Comparison of ENCODE assay signal across 19 cellular contexts in the genomic region with DNA sequence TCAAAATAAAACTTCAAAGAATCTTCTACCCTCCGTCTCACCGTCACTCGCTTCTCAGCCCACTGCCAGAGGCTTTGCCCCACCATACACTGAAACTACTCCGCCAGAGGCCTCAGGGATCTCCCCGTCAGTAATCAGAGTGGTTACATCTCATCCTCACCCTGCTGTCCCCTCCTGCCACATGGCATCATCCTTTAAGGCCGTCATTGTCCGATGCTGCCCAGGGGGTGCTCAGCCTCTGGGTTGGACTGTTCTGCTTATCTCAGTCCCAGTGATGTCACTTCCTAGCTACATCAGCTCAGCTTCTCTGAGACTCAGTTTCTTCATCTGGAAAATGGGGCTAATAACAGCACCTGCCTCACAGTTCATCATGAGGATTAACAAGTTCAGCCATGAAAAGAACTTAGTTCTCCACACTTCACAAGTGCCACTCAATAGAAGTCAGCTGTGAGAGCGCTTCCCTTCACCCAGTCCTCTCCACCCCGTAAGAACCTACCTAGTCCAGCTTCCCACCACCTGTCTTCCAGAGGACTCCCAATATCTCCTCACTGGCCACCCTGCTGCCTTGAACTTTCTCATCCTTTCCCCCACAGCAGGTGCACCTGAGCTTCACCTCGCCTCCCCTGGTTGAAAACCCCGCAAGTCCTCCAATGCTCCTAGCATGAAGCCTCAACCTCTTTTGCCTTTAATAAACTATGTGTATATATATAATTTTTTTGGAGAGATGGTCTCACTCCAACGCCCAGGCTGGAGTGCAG. TPM values are rescaled to one million over a fixed set of nuclear protein-coding genes. Genes with fewer than 3 reads are reported as not detected.
DNase-seq lines count a peak whose midpoint lies in the region; ATAC-seq, FAIRE-seq and TF ChIP-seq lines count a peak whose summit lies in the region.
"Had no signal": no experiment of that assay in that cellular context is flagged by ENCODE, and none has a peak within 500 bp of the region (broad histone marks: within the 10 kb centered on the region; RNA-seq: fewer than 3 reads in every experiment).

No MANE protein-coding gene starts in this region.

- peaks cover 0 to 3% of the 10 kb centered on the region in 2 donors for H3K27me3 Mint-ChIP-seq in natural killer cell treated with Interleukin-12 subunit alpha and Interleukin-12 subunit beta and Interleukin-15 and Interleukin-18, amount 100 ng/mL, for 72 hours
- peaks cover 5% of the 10 kb centered on the region for H3K27me3 Mint-ChIP-seq in MCF 10A (ENCODE audit: insufficient read depth, unreplicated experiment)

- no peak for TF ChIP-seq RAD21 in K562 (CRISPR knock-in tag; conservative IDR thresholded peaks at IDR 0.05 in 1 of 2, IDR thresholded peaks at IDR 0.05 in 1 of 2)

- no peak for TF ChIP-seq POLR2A in K562 (conservative IDR thresholded peaks at IDR 0.05)

- no peak for ATAC-seq in activated CD4-positive, CD25-positive, alpha-beta regulatory T cell treated with anti-CD3 and anti-CD28 coated beads, Interleukin-2, amount 50 U/mL, for 24 hours
- no peak for ATAC-seq in K562
- ATAC-seq in natural killer cell treated with Interleukin-12 subunit alpha and Interleukin-12 subunit beta and Interleukin-15 and Interleukin-18, amount 100 ng/mL, for 72 hours: no peak
- no peak for ATAC-seq in HG02763 (IDR thresholded peaks at IDR 0.05; ENCODE audit: unreplicated experiment)
- ATAC-seq: naive thymus-derived CD4-positive, alpha-beta T cell had no signal

- H3K4me1 Mint-ChIP-seq in natural killer cell treated with Interleukin-12 subunit alpha and Interleukin-12 subunit beta and Interleukin-15 and Interleukin-18, amount 100 ng/mL, for 72 hours (ENCODE audit: low read depth in 2 of 2): peaks cover 30 to 38% of the 10 kb centered on the region in 2 donors
- no peaks in the 10 kb centered on the region for H3K4me1 Mint-ChIP-seq in MCF 10A (ENCODE audit: insufficient read depth, unreplicated experiment)

- no peaks in the 10 kb centered on the region for H3K36me3 Mint-ChIP-seq in natural killer cell treated with Interleukin-12 subunit alpha and Interleukin-12 subunit beta and Interleukin-15 and Interleukin-18, amount 100 ng/mL, for 72 hours
- no peaks in the 10 kb centered on the region for H3K36me3 Mint-ChIP-seq in MCF 10A (ENCODE audit: insufficient read depth, unreplicated experiment)
- H3K36me3 Mint-ChIP-seq: naive thymus-derived CD4-positive, alpha-beta T cell had no signal

- no peaks in the 10 kb centered on the region for H3K79me2 ChIP-seq in K562 (ENCODE audit: control insufficient read depth, insufficient read depth, low read length)

- CTCF ChIA-PET in K562 (lab: Yijun Ruan, JAX; ENCODE audit: low intra/inter-chr PET ratio): no interaction called here
- CTCF ChIA-PET in MCF 10A (lab: Yijun Ruan, JAX): interaction anchor here (0.6 to 1.4 kb wide), 12 partner anchors 14 to 567 kb away, joined by 3 to 6 read pairs (median 3); no protein-coding TSS in a partner anchor

- WGBS in K562 (ENCODE audit: insufficient coverage, low coverage, missing lambda C conversion rate): 56% methylated on average over 12 of the region's 12 CpGs

- no peak overlapping the region for H3K4me3 Mint-ChIP-seq in natural killer cell treated with Interleukin-12 subunit alpha and Interleukin-12 subunit beta and Interleukin-15 and Interleukin-18, amount 100 ng/mL, for 72 hours
- no peak overlapping the region for H3K4me3 Mint-ChIP-seq in MCF 10A (ENCODE audit: unreplicated experiment)
- H3K4me3 Mint-ChIP-seq: naive thymus-derived CD4-positive, alpha-beta T cell had no signal

- no peak overlapping the region for H3K27ac ChIP-seq in K562 (ENCODE audit: extremely low read depth, low read depth, low read length)
- H3K27ac ChIP-seq: thoracic aorta had no signal

- H3K9me3 ChIP-seq in K562 (replicated peaks; ENCODE audit: control insufficient read depth, insufficient read depth, low read depth, low read length): no peaks in the 10 kb centered on the region
- H3K9me3 ChIP-seq: thoracic aorta had no signal

- H3K4me1 ChIP-seq in K562 (replicated peaks in 1 of 2; ENCODE audit: control insufficient read depth in 2 of 2, insufficient read depth in 2 of 2, low read length in 2 of 2): peaks cover 0 to 17% of the 10 kb centered on the region in 2 experiments; a peak in 2 of 5 replicates

- peak overlapping the region; percentile 3 to 26 for H3K27ac Mint-ChIP-seq in natural killer cell treated with Interleukin-12 subunit alpha and Interleukin-12 subunit beta and Interleukin-15 and Interleukin-18, amount 100 ng/mL, for 72 hours
- no peak overlapping the region for H3K27ac Mint-ChIP-seq in MCF 10A (ENCODE audit: low read depth, unreplicated experiment)

- in situ Hi-C loops in K562 (cut with MboI): loop anchor here (25.0 kb wide), 1 partner anchor 330 kb away; no protein-coding TSS in a partner anchor

- POLR2A ChIA-PET in K562 (lab: Yijun Ruan, JAX): interaction anchor here (0.6 to 0.9 kb wide), 4 partner anchors 14 to 445 kb away, joined by 3 to 5 read pairs (median 4); no protein-coding TSS in a partner anchor
- POLR2A ChIA-PET in MCF 10A (lab: Yijun Ruan, JAX): interaction anchor here (1.2 kb wide), 1 partner anchor 422 kb away, joined by 3 read pairs; no protein-coding TSS in a partner anchor

- no peaks in the 10 kb centered on the region for H4K20me1 ChIP-seq in K562 (replicated peaks; ENCODE audit: control insufficient read depth, insufficient read depth, low read length)

- no peaks in the 10 kb centered on the region for H3K9me1 ChIP-seq in K562 (ENCODE audit: control insufficient read depth, insufficient read depth, low read length)

- TF ChIP-seq CTCF in K562 (IDR thresholded peaks at IDR 0.05 in 2 of 3, conservative IDR thresholded peaks at IDR 0.05 in 1 of 3; ENCODE audit: insufficient read depth in 2 of 3, low read depth in 1 of 3, low read length in 3 of 3) (no peak), MCF 10A (IDR thresholded peaks at IDR 0.05; ENCODE audit: unreplicated experiment) (no peak)

- no peaks in the 10 kb centered on the region for H3K9me3 Mint-ChIP-seq in natural killer cell treated with Interleukin-12 subunit alpha and Interleukin-12 subunit beta and Interleukin-15 and Interleukin-18, amount 100 ng/mL, for 72 hours
- no peaks in the 10 kb centered on the region for H3K9me3 Mint-ChIP-seq in MCF 10A (ENCODE audit: unreplicated experiment)
- H3K9me3 Mint-ChIP-seq: naive thymus-derived CD4-positive, alpha-beta T cell had no signal

- no peak for FAIRE-seq in K562 (lab: Jason Lieb, UNC)
- FAIRE-seq: A204.1 had no signal

- no peak overlapping the region for H3K4me2 ChIP-seq in K562 (ENCODE audit: insufficient read depth, low read length)

- DNase-seq in activated CD4-positive, CD25-positive, alpha-beta regulatory T cell treated with anti-CD3 and anti-CD28 coated beads, Interleukin-2, amount 50 U/mL, for 72 hours: peak; percentile 28
- DNase-seq in H7 (peak; percentile 19), K562 (ENCODE audit: extremely low read depth in 1 of 4, low spot score in 3 of 4) (no peak), MCF 10A (ENCODE audit: unreplicated experiment) (no peak), GM19240 (ENCODE audit: insufficient read length, low spot score) (no peak)
- peak; percentile 60 for DNase-seq in natural killer cell treated with Interleukin-12 subunit alpha and Interleukin-12 subunit beta and Interleukin-15 and Interleukin-18, amount 100 ng/mL, for 72 hours (ENCODE audit: low spot score)
- DNase-seq: hypothalamus, Karpas-422, NCI-H146 had no signal

- BruUV-seq in K562 (replicated peaks; lab: Mats Ljungman, UMichigan) (no TSS peak), MCF 10A (replicated peaks; lab: Mats Ljungman, UMichigan) (no TSS peak)

- H3K36me3 ChIP-seq in H7 (replicated peaks; ENCODE audit: control insufficient read depth, insufficient read depth, low read length) (no peaks in the 10 kb centered on the region), K562 (ENCODE audit: control insufficient read depth, insufficient read depth, low read length) (no peaks in the 10 kb centered on the region)
- H3K36me3 ChIP-seq: thoracic aorta had no signal

- H3K27me3 ChIP-seq in H7 (ENCODE audit: control insufficient read depth, insufficient read depth, low read length) (no peaks in the 10 kb centered on the region), K562 (ENCODE audit: control insufficient read depth in 2 of 2, insufficient read depth in 2 of 2, low read length in 2 of 2) (peaks cover 3 to 16% of the 10 kb centered on the region in 2 experiments; a peak in 4 of 5 replicates)

- intact Hi-C loops in K562 (cut with micrococcal nuclease): no loop called here
- intact Hi-C loops in MCF 10A (cut with micrococcal nuclease): no loop called here

- H3K4me3 ChIP-seq in H7 (ENCODE audit: insufficient read depth, low read depth, low read length): no peak overlapping the region
- H3K4me3 ChIP-seq in K562: no peak overlapping the region
- H3K4me3 ChIP-seq: thoracic aorta had no signal

- H3K9ac ChIP-seq in K562 (ENCODE audit: insufficient read depth in 1 of 2, low read depth in 2 of 2, low read length in 2 of 2): no peak overlapping the region

- no peak for TF ChIP-seq EP300 in K562 (IDR thresholded peaks at IDR 0.05; ENCODE audit: low read length)

- H2AFZ ChIP-seq in K562 (ENCODE audit: low read depth, low read length): no peak overlapping the region

RNA-seq across cellular contexts. Expression of a gene that starts 2.8 kb away (rescaled TPM):
- not detected in 2 replicates for total RNA-seq in H7 (2014; rRNA removed; shearing (Covaris generic))
- not detected in 2 replicates for total RNA-seq in K562 (2011; cell fraction: chromatin; rRNA removed; ENCODE audit: low replicate concordance)
- total RNA-seq in K562 (2011; cell fraction: nucleolus; rRNA removed): not detected in 2 replicates
- not detected in 2 replicates for total RNA-seq in K562 (2011; cell fraction: nucleoplasm; rRNA removed)
- total RNA-seq in K562 (2014; rRNA removed) (not detected in 2 replicates), K562 (2014; rRNA removed; fragmentation: Illumina TruSeq; extraction: Trizol) (not detected in 2 replicates), K562 (2015; rRNA removed; fragmentation: Illumina TruSeq; extraction: Trizol) (not detected in 2 replicates), K562 (2021) (not detected in 2 replicates), MCF 10A (2022) (not detected in 2 replicates)
- polyA plus RNA-seq in K562 (2011; rRNA removed) (not detected in 2 replicates), K562 (2014; fragmentation: Illumina TruSeq; extraction: Trizol) (not detected in 2 replicates), K562 (2014; fragmentation: Nextera tagmentation; extraction: Ambion mirVana) (not detected), K562 (2014; rRNA removed) (not detected in 2 replicates)
- polyA plus RNA-seq in K562 (2011; cell fraction: cytosol; rRNA removed): not detected in 2 replicates
- not detected in 2 replicates for polyA plus RNA-seq in K562 (2011; cell fraction: nucleus; rRNA removed)
- 0.08 and 0.12 TPM in 2 replicates for polyA plus RNA-seq in K562 (2012)
- not detected in 2 replicates for polyA minus RNA-seq in K562 (2011; rRNA and poly(A)+ RNA removed)
- not detected in 2 replicates for polyA minus RNA-seq in K562 (2011; cell fraction: cytosol; rRNA and poly(A)+ RNA removed)
- not detected in 2 replicates for polyA minus RNA-seq in K562 (2011; cell fraction: nucleus; rRNA and poly(A)+ RNA removed)
- total RNA-seq in natural killer cell treated with Interleukin-12 subunit alpha and Interleukin-12 subunit beta and Interleukin-15 and Interleukin-18, amount 100 ng/mL, for 72 hours: under 1 TPM in 1 of 2 donors, not detected in 1; 0.36 TPM
- total RNA-seq: fibroblast of lung, G401, liver, NCI-H460, renal cortical epithelial cell, thoracic aorta had no signal
- polyA plus RNA-seq: fibroblast of lung; liver; naive thymus-derived CD4-positive, alpha-beta T cell had no signal

RNA-seq across cellular contexts. Expression of a gene that starts 15.9 kb away (rescaled TPM):
- not detected in 2 replicates for total RNA-seq in H7 (2014; rRNA removed; shearing (Covaris generic))
- total RNA-seq in K562 (2011; cell fraction: chromatin; rRNA removed; ENCODE audit: low replicate concordance): not detected in 2 replicates
- total RNA-seq in K562 (2011; cell fraction: nucleolus; rRNA removed): not detected in 2 replicates
- total RNA-seq in K562 (2011; cell fraction: nucleoplasm; rRNA removed): not detected in 2 replicates
- not detected in 2 replicates for total RNA-seq in K562 (2014; rRNA removed)
- not detected in 2 replicates for total RNA-seq in K562 (2014; rRNA removed; fragmentation: Illumina TruSeq; extraction: Trizol)
- 0.25 TPM in 1 of 2 replicates, not detected in the other for total RNA-seq in K562 (2015; rRNA removed; fragmentation: Illumina TruSeq; extraction: Trizol)
- 0.29 TPM in 1 of 2 replicates, not detected in the other for total RNA-seq in K562 (2021)
- not detected in 2 replicates for polyA plus RNA-seq in K562 (2011; rRNA removed)
- polyA plus RNA-seq in K562 (2011; cell fraction: cytosol; rRNA removed): not detected in 2 replicates
- polyA plus RNA-seq in K562 (2011; cell fraction: nucleus; rRNA removed): 0.30 TPM in 1 of 2 replicates, not detected in the other
- 0.13 TPM in 1 of 2 replicates, not detected in the other for polyA plus RNA-seq in K562 (2012)
- not detected in 2 replicates for polyA plus RNA-seq in K562 (2014; fragmentation: Illumina TruSeq; extraction: Trizol)
- polyA plus RNA-seq in K562 (2014; fragmentation: Nextera tagmentation; extraction: Ambion mirVana): not detected
- polyA plus RNA-seq in K562 (2014; rRNA removed): not detected in 2 replicates
- polyA minus RNA-seq in K562 (2011; rRNA and poly(A)+ RNA removed): not detected in 2 replicates
- not detected in 2 replicates for polyA minus RNA-seq in K562 (2011; cell fraction: cytosol; rRNA and poly(A)+ RNA removed)
- polyA minus RNA-seq in K562 (2011; cell fraction: nucleus; rRNA and poly(A)+ RNA removed): not detected in 2 replicates
- 100 to 1,000 TPM in 1 of 2 donors, 10 to 100 TPM in 1; 41.4 to 125 TPM for total RNA-seq in natural killer cell treated with Interleukin-12 subunit alpha and Interleukin-12 subunit beta and Interleukin-15 and Interleukin-18, amount 100 ng/mL, for 72 hours
- total RNA-seq in MCF 10A (2022): not detected in 2 replicates
- total RNA-seq: G401, liver, NCI-H460, thoracic aorta had no signal
- polyA plus RNA-seq: liver; naive thymus-derived CD4-positive, alpha-beta T cell had no signal

RNA-seq across cellular contexts. Expression of a gene that starts 46.2 kb away (rescaled TPM):
- 0.28 and 0.85 TPM in 2 replicates for total RNA-seq in H7 (2014; rRNA removed; shearing (Covaris generic))
- 3.9 and 10.0 TPM in 2 replicates for total RNA-seq in K562 (2011; cell fraction: chromatin; rRNA removed; ENCODE audit: low replicate concordance)
- 3.8 and 4.5 TPM in 2 replicates for total RNA-seq in K562 (2011; cell fraction: nucleolus; rRNA removed)
- total RNA-seq in K562 (2011; cell fraction: nucleoplasm; rRNA removed): 5.1 and 6.0 TPM in 2 replicates
- 0.50 and 0.73 TPM in 2 replicates for total RNA-seq in K562 (2014; rRNA removed)
- 0.62 and 1.0 TPM in 2 replicates for total RNA-seq in K562 (2014; rRNA removed; fragmentation: Illumina TruSeq; extraction: Trizol)
- 0.60 and 0.69 TPM in 2 replicates for total RNA-seq in K562 (2015; rRNA removed; fragmentation: Illumina TruSeq; extraction: Trizol)
- total RNA-seq in K562 (2021): 1.5 and 1.6 TPM in 2 replicates
- 1.0 and 1.2 TPM in 2 replicates for polyA plus RNA-seq in K562 (2011; rRNA removed)
- polyA plus RNA-seq in K562 (2011; cell fraction: cytosol; rRNA removed): 0.47 and 0.69 TPM in 2 replicates
- polyA plus RNA-seq in K562 (2011; cell fraction: nucleus; rRNA removed): 4.9 and 7.1 TPM in 2 replicates
- 0.65 and 1.1 TPM in 2 replicates for polyA plus RNA-seq in K562 (2012)
- polyA plus RNA-seq in K562 (2014; fragmentation: Illumina TruSeq; extraction: Trizol): 0.82 and 1.00 TPM in 2 replicates
- polyA plus RNA-seq in K562 (2014; fragmentation: Nextera tagmentation; extraction: Ambion mirVana): under 1 TPM; 0.62 to 0.75 TPM
- polyA plus RNA-seq in K562 (2014; rRNA removed): 0.62 and 0.69 TPM in 2 replicates
- polyA minus RNA-seq in K562 (2011; rRNA and poly(A)+ RNA removed): 0.45 and 0.95 TPM in 2 replicates
- polyA minus RNA-seq in K562 (2011; cell fraction: cytosol; rRNA and poly(A)+ RNA removed): 0.95 TPM in 1 of 2 replicates, not detected in the other
- polyA minus RNA-seq in K562 (2011; cell fraction: nucleus; rRNA and poly(A)+ RNA removed): 1.9 and 2.3 TPM in 2 replicates
- 1 to 10 TPM in 1 of 2 donors, under 1 TPM in 1; 0.67 to 1.5 TPM for total RNA-seq in natural killer cell treated with Interleukin-12 subunit alpha and Interleukin-12 subunit beta and Interleukin-15 and Interleukin-18, amount 100 ng/mL, for 72 hours
- not detected in 2 replicates for total RNA-seq in MCF 10A (2022)

Comparison
In these comparisons a context has a peak if more than half of its experiments do, and no peak if none do; other contexts are left out.
1. DNase-seq: peak in activated CD4-positive, CD25-positive, alpha-beta regulatory T cell treated with anti-CD3 and anti-CD28 coated beads, Interleukin-2, amount 50 U/mL, for 72 hours (single experiment), H7 (single experiment) and natural killer cell treated with Interleukin-12 subunit alpha and Interleukin-12 subunit beta and Interleukin-15 and Interleukin-18, amount 100 ng/mL, for 72 hours (single experiment); none in K562 (0 of 4), MCF 10A (single experiment) and GM19240 (single experiment).
2. RNA of a gene that starts 15.9 kb away (total RNA-seq): 41.4 to 125 TPM in natural killer cell treated with Interleukin-12 subunit alpha and Interleukin-12 subunit beta and Interleukin-15 and Interleukin-18, amount 100 ng/mL, for 72 hours; 0.25 to 0.29 TPM in K562, not detected in H7 and not detected in MCF 10A; every median in the first group is over 10 times any median in the second.